ENCODE assay signal across 8 cellular contexts in genomic region chr16:55703003-55704001, GRCh38. TPM values are rescaled to one million over a fixed set of nuclear protein-coding genes. Genes with fewer than 3 reads are reported as not detected.
A peak's percentile ranks its signal among the peaks of the same experiment; 100 is the strongest.
DNase-seq lines count a peak whose midpoint lies in the region; TF ChIP-seq lines count a peak whose summit lies in the region.

No MANE protein-coding gene starts in this region.

- no peak overlapping the region for H3K27ac Mint-ChIP-seq in activated T-helper 1 cell treated with anti-CD3 and anti-CD28 coated beads, Interleukin-12 subunit alpha, Interleukin-12 subunit beta, Interleukin-2, Interleukin-4 antibody, amounts not matched to agents 30 ng/mL and 10 ng/mL and 1 ng/mL, durations not matched to agents 14 hours and 24 hours and 36 hours

- DNase-seq in NCI-H2107 treated with DMSO at 0.1 percent for 48 hours (lab: John Stamatoyannopoulos, UW; ENCODE audit: unreplicated experiment): peak; percentile 19
- no peak for DNase-seq in NCI-H2107 (lab: John Stamatoyannopoulos, UW)
- peak; percentile 60 for DNase-seq in KBM-7
- DNase-seq in SKM-1 (lab: John Stamatoyannopoulos, UW; ENCODE audit: unreplicated experiment): peak; percentile 23
- DNase-seq in fibroblast of the aortic adventitia (ENCODE audit: low read depth): peak; percentile 87
- DNase-seq in putamen (ENCODE audit: low spot score): peak; percentile 54
- no peak for DNase-seq in GDM1 (lab: John Stamatoyannopoulos, UW)
- no peak for DNase-seq in activated T-helper 1 cell treated with anti-CD3 and anti-CD28 coated beads, Interleukin-12 subunit alpha, Interleukin-12 subunit beta, Interleukin-2, Interleukin-4 antibody, amounts not matched to agents 30 ng/mL and 10 ng/mL and 1 ng/mL, durations not matched to agents 14 hours and 24 hours and 36 hours (ENCODE audit: low spot score)

- no peak overlapping the region for H3K4me3 ChIP-seq in fibroblast of the aortic adventitia (ENCODE audit: low read depth, low read length)

- no peaks in the 10 kb centered on the region for H3K36me3 Mint-ChIP-seq in activated T-helper 1 cell treated with anti-CD3 and anti-CD28 coated beads, Interleukin-12 subunit alpha, Interleukin-12 subunit beta, Interleukin-2, Interleukin-4 antibody, amounts not matched to agents 30 ng/mL and 10 ng/mL and 1 ng/mL, durations not matched to agents 14 hours and 24 hours and 36 hours (ENCODE audit: low read depth)

- no peak overlapping the region for H3K4me3 Mint-ChIP-seq in activated T-helper 1 cell treated with anti-CD3 and anti-CD28 coated beads, Interleukin-12 subunit alpha, Interleukin-12 subunit beta, Interleukin-2, Interleukin-4 antibody, amounts not matched to agents 30 ng/mL and 10 ng/mL and 1 ng/mL, durations not matched to agents 14 hours and 24 hours and 36 hours

- H3K27me3 Mint-ChIP-seq in activated T-helper 1 cell treated with anti-CD3 and anti-CD28 coated beads, Interleukin-12 subunit alpha, Interleukin-12 subunit beta, Interleukin-2, Interleukin-4 antibody, amounts not matched to agents 30 ng/mL and 10 ng/mL and 1 ng/mL, durations not matched to agents 14 hours and 24 hours and 36 hours (ENCODE audit: insufficient read depth): peaks cover 11% of the 10 kb centered on the region

- peak; percentile 61 for TF ChIP-seq CTCF in fibroblast of the aortic adventitia (IDR thresholded peaks at IDR 0.05; ENCODE audit: insufficient read depth, low read length)

- no peaks in the 10 kb centered on the region for H3K9me3 Mint-ChIP-seq in activated T-helper 1 cell treated with anti-CD3 and anti-CD28 coated beads, Interleukin-12 subunit alpha, Interleukin-12 subunit beta, Interleukin-2, Interleukin-4 antibody, amounts not matched to agents 30 ng/mL and 10 ng/mL and 1 ng/mL, durations not matched to agents 14 hours and 24 hours and 36 hours

- in situ Hi-C loops in KBM-7 (cut with MboI; ENCODE audit: low pct_unique_long_range_greater_than_20kb, low sequenced_read_pairs): loop anchor here (10.0 kb wide), 1 partner anchor 239 kb away; no protein-coding TSS in a partner anchor

- H3K4me1 Mint-ChIP-seq in activated T-helper 1 cell treated with anti-CD3 and anti-CD28 coated beads, Interleukin-12 subunit alpha, Interleukin-12 subunit beta, Interleukin-2, Interleukin-4 antibody, amounts not matched to agents 30 ng/mL and 10 ng/mL and 1 ng/mL, durations not matched to agents 14 hours and 24 hours and 36 hours (ENCODE audit: low read depth): peaks cover 12% of the 10 kb centered on the region

- intact Hi-C loops in activated T-helper 1 cell treated with anti-CD3 and anti-CD28 coated beads, Interleukin-12 subunit alpha, Interleukin-12 subunit beta, Interleukin-2, Interleukin-4 antibody, amounts not matched to agents 30 ng/mL and 10 ng/mL and 1 ng/mL, durations not matched to agents 14 hours and 24 hours and 36 hours (cut with micrococcal nuclease): loop anchor here (1.0 to 5.0 kb wide), 2 partner anchors 161 to 238 kb away; no protein-coding TSS in a partner anchor

RNA-seq across cellular contexts. Expression of gene SLC6A2, which starts 47.5 kb away (rescaled TPM):
- total RNA-seq in fibroblast of the aortic adventitia (ENCODE audit: low replicate concordance): not detected in 2 replicates
- total RNA-seq in activated T-helper 1 cell treated with anti-CD3 and anti-CD28 coated beads, Interleukin-12 subunit alpha, Interleukin-12 subunit beta, Interleukin-2, Interleukin-4 antibody, amounts not matched to agents 30 ng/mL and 10 ng/mL and 1 ng/mL, durations not matched to agents 14 hours and 24 hours and 36 hours: not detected in 2 replicates

Comparison
In these comparisons a context has a peak if more than half of its experiments do, and no peak if none do; other contexts are left out.
1. DNase-seq: peak in NCI-H2107 treated with DMSO at 0.1 percent for 48 hours (single experiment), KBM-7 (single experiment), SKM-1 (single experiment), fibroblast of the aortic adventitia (single experiment) and putamen (single experiment); none in NCI-H2107 (single experiment), GDM1 (single experiment) and activated T-helper 1 cell treated with anti-CD3 and anti-CD28 coated beads, Interleukin-12 subunit alpha, Interleukin-12 subunit beta, Interleukin-2, Interleukin-4 antibody, amounts not matched to agents 30 ng/mL and 10 ng/mL and 1 ng/mL, durations not matched to agents 14 hours and 24 hours and 36 hours (single experiment).